Comparison of ENCODE assay signal across 20 cellular contexts in genomic region chr3:196122021-196122687, GRCh38. TPM values are rescaled to one million over a fixed set of nuclear protein-coding genes. Genes with fewer than 3 reads are reported as not detected.
A peak's percentile ranks its signal among the peaks of the same experiment; 100 is the strongest.
DNase-seq lines count a peak whose midpoint lies in the region; ATAC-seq, FAIRE-seq and TF ChIP-seq lines count a peak whose summit lies in the region.
"Had no signal": no experiment of that assay in that cellular context is flagged by ENCODE, and none has a peak within 500 bp of the region (broad histone marks: within the 10 kb centered on the region; RNA-seq: fewer than 3 reads in every experiment).

No MANE protein-coding gene starts in this region.

- BruUV-seq in HCT116 (replicated peaks; lab: Mats Ljungman, UMichigan) = no TSS peak

- no peaks in the 10 kb centered on the region for H3K4me1 ChIP-seq in A549
- H3K4me1 ChIP-seq in HCT116 (ENCODE audit: control insufficient read depth in 1 of 2, insufficient read depth in 2 of 2, low read length in 2 of 2) = no peaks in the 10 kb centered on the region
- peaks cover 6 to 35% of the 10 kb centered on the region in 2 donors for H3K4me1 ChIP-seq in left lung
- H3K4me1 ChIP-seq: vagina had no signal

- intact Hi-C loops in HCT116 (cut with micrococcal nuclease) (no loop called here), left lung (cut with DNase I) (no loop called here), posterior vena cava (cut with DNase I) (no loop called here)
- intact Hi-C loops in activated T-helper 1 cell treated with anti-CD3 and anti-CD28 coated beads, Interleukin-12 subunit alpha, Interleukin-12 subunit beta, Interleukin-2, Interleukin-4 antibody, amounts not matched to agents 30 ng/mL and 10 ng/mL and 1 ng/mL, durations not matched to agents 14 hours and 24 hours and 36 hours (cut with micrococcal nuclease) = no loop called here

- TF ChIP-seq POLR2A in A549 (IDR thresholded peaks at IDR 0.05; ENCODE audit: low read length) (no peak), HCT116 (IDR thresholded peaks at IDR 0.05; ENCODE audit: borderline replicate concordance, extremely low read depth, insufficient read depth, insufficient read length) (no peak)

- H3K36me3 ChIP-seq in HCT116 (ENCODE audit: control insufficient read depth in 1 of 2, insufficient read depth in 2 of 2, low read length in 2 of 2) = no peaks in the 10 kb centered on the region
- H3K36me3 ChIP-seq in left lung = no peaks in the 10 kb centered on the region
- H3K36me3 ChIP-seq: vagina had no signal

- ATAC-seq in A549 (no peak), HCT116 (no peak), left lung (peak; percentile 63)

- no peaks in the 10 kb centered on the region for H3K9me3 Mint-ChIP-seq in activated T-helper 1 cell treated with anti-CD3 and anti-CD28 coated beads, Interleukin-12 subunit alpha, Interleukin-12 subunit beta, Interleukin-2, Interleukin-4 antibody, amounts not matched to agents 30 ng/mL and 10 ng/mL and 1 ng/mL, durations not matched to agents 14 hours and 24 hours and 36 hours
- H3K9me3 Mint-ChIP-seq: immature natural killer cell had no signal

- peaks cover 3% of the 10 kb centered on the region for H3K36me3 Mint-ChIP-seq in activated T-helper 1 cell treated with anti-CD3 and anti-CD28 coated beads, Interleukin-12 subunit alpha, Interleukin-12 subunit beta, Interleukin-2, Interleukin-4 antibody, amounts not matched to agents 30 ng/mL and 10 ng/mL and 1 ng/mL, durations not matched to agents 14 hours and 24 hours and 36 hours (ENCODE audit: low read depth)
- H3K36me3 Mint-ChIP-seq: immature natural killer cell had no signal

- peak overlapping the region; percentile 56 for H3K27ac Mint-ChIP-seq in activated T-helper 1 cell treated with anti-CD3 and anti-CD28 coated beads, Interleukin-12 subunit alpha, Interleukin-12 subunit beta, Interleukin-2, Interleukin-4 antibody, amounts not matched to agents 30 ng/mL and 10 ng/mL and 1 ng/mL, durations not matched to agents 14 hours and 24 hours and 36 hours
- H3K27ac Mint-ChIP-seq: activated CD4-positive, alpha-beta memory T cell treated with anti-CD3 and anti-CD28 coated beads, Interleukin-2, amount 10 ng/mL, durations not matched to agents 7 days and 5 days had no signal

- FAIRE-seq in A549 (lab: Jason Lieb, UNC) = no peak
- FAIRE-seq: endothelial cell of umbilical vein had no signal

- no peak overlapping the region for H3K9ac ChIP-seq in HCT116 (ENCODE audit: low read length)
- H3K9ac ChIP-seq: GM23248 had no signal

- peaks cover 40% of the 10 kb centered on the region for H3K4me1 Mint-ChIP-seq in activated T-helper 1 cell treated with anti-CD3 and anti-CD28 coated beads, Interleukin-12 subunit alpha, Interleukin-12 subunit beta, Interleukin-2, Interleukin-4 antibody, amounts not matched to agents 30 ng/mL and 10 ng/mL and 1 ng/mL, durations not matched to agents 14 hours and 24 hours and 36 hours (ENCODE audit: low read depth)

- no peak for TF ChIP-seq RAD21 in A549 (conservative IDR thresholded peaks at IDR 0.05 in 1 of 2, IDR thresholded peaks at IDR 0.05 in 1 of 2)
- TF ChIP-seq RAD21 in HCT116 (IDR thresholded peaks at IDR 0.05; ENCODE audit: low read depth) = no peak

- H3K9me3 ChIP-seq in A549 (no peaks in the 10 kb centered on the region), HCT116 (ENCODE audit: control insufficient read depth in 1 of 2, insufficient read depth in 1 of 2, low read depth in 1 of 2, low read length in 2 of 2) (no peaks in the 10 kb centered on the region), left lung (no peaks in the 10 kb centered on the region)
- H3K9me3 ChIP-seq: vagina had no signal

- H3K4me3 ChIP-seq in A549 (no peak overlapping the region), HCT116 (replicated peaks in 1 of 2; ENCODE audit: low read depth in 1 of 2, low read length in 2 of 2) (no peak overlapping the region), left lung (no peak overlapping the region)
- H3K4me3 ChIP-seq: GM23248, vagina had no signal

- no peaks in the 10 kb centered on the region for H3K27me3 Mint-ChIP-seq in activated T-helper 1 cell treated with anti-CD3 and anti-CD28 coated beads, Interleukin-12 subunit alpha, Interleukin-12 subunit beta, Interleukin-2, Interleukin-4 antibody, amounts not matched to agents 30 ng/mL and 10 ng/mL and 1 ng/mL, durations not matched to agents 14 hours and 24 hours and 36 hours (ENCODE audit: insufficient read depth)

- no peak for TF ChIP-seq EP300 in A549 (IDR thresholded peaks at IDR 0.05)

- no peak overlapping the region for H2AFZ ChIP-seq in HCT116 (ENCODE audit: low read depth, low read length, poor library complexity, severe bottlenecking)
- H2AFZ ChIP-seq: GM23248 had no signal

- no peak overlapping the region for H3K4me3 Mint-ChIP-seq in activated T-helper 1 cell treated with anti-CD3 and anti-CD28 coated beads, Interleukin-12 subunit alpha, Interleukin-12 subunit beta, Interleukin-2, Interleukin-4 antibody, amounts not matched to agents 30 ng/mL and 10 ng/mL and 1 ng/mL, durations not matched to agents 14 hours and 24 hours and 36 hours
- H3K4me3 Mint-ChIP-seq: activated CD4-positive, alpha-beta memory T cell treated with anti-CD3 and anti-CD28 coated beads, Interleukin-2, amount 10 ng/mL, durations not matched to agents 7 days and 5 days; neural crest cell had no signal

- H3K4me2 ChIP-seq in A549 (no peak overlapping the region), HCT116 (ENCODE audit: low read length) (no peak overlapping the region)

- no peak for TF ChIP-seq CTCF in A549 (IDR thresholded peaks at IDR 0.05)
- TF ChIP-seq CTCF in HCT116 (IDR thresholded peaks at IDR 0.05 in 2 of 3, conservative IDR thresholded peaks at IDR 0.05 in 1 of 3; ENCODE audit: borderline replicate concordance in 1 of 3, insufficient read depth in 1 of 3, low read depth in 2 of 3, low read length in 2 of 3) = no peak
- TF ChIP-seq CTCF in left lung (IDR thresholded peaks at IDR 0.05) = no peak

- H3K27ac ChIP-seq in A549 = no peak overlapping the region
- no peak overlapping the region for H3K27ac ChIP-seq in HCT116 (ENCODE audit: low read depth, low read length)
- no peak overlapping the region for H3K27ac ChIP-seq in left lung
- H3K27ac ChIP-seq: GM23248, vagina, VCaP had no signal

- 79% methylated on average over 16 of the region's 16 CpGs for WGBS in A549 (ENCODE audit: missing lambda C conversion rate)

- H3K27me3 ChIP-seq in HCT116 (ENCODE audit: insufficient read depth, low read length) (no peaks in the 10 kb centered on the region), left lung (no peaks in the 10 kb centered on the region)
- H3K27me3 ChIP-seq: vagina had no signal

- H3K9me2 ChIP-seq in HCT116 (ENCODE audit: insufficient read depth) = no peaks in the 10 kb centered on the region

- POLR2A ChIA-PET in A549 (lab: Yijun Ruan, JAX) (no interaction called here), HCT116 (lab: Charles Lee) (no interaction called here)

- RAD21 ChIA-PET in HCT116 (lab: Charles Lee; ENCODE audit: low non-redundant PET in 1 of 2, low total read pairs in 2 of 2, uncharacterized antibody in 2 of 2, unreplicated experiment in 2 of 2) = no interaction called here

- no peaks in the 10 kb centered on the region for H3K79me2 ChIP-seq in HCT116 (ENCODE audit: insufficient read depth, low read length)

- DNase-seq in A549 (ENCODE audit: low read depth in 1 of 2, low spot score in 1 of 2) (no peak), HCT116 (ENCODE audit: low read depth, low spot score) (no peak), left lung (no peak), midbrain (lab: John Stamatoyannopoulos, UW) (no peak), glomerular visceral epithelial cell (ENCODE audit: extremely low spot score) (no peak), posterior vena cava (ENCODE audit: low spot score) (no peak), GDM1 (lab: John Stamatoyannopoulos, UW) (no peak)
- no peak for DNase-seq in activated T-helper 1 cell treated with anti-CD3 and anti-CD28 coated beads, Interleukin-12 subunit alpha, Interleukin-12 subunit beta, Interleukin-2, Interleukin-4 antibody, amounts not matched to agents 30 ng/mL and 10 ng/mL and 1 ng/mL, durations not matched to agents 14 hours and 24 hours and 36 hours (ENCODE audit: low spot score)
- DNase-seq: activated CD4-positive, alpha-beta memory T cell treated with anti-CD3 and anti-CD28 coated beads, Interleukin-2, amount 10 ng/mL, durations not matched to agents 7 days and 5 days; amygdala; cerebellar nuclear complex; GM23248; immature natural killer cell; mammary epithelial cell; NCI-H2029; NCI-H510A had no signal

- CTCF ChIA-PET in A549 (lab: Yijun Ruan, JAX) = interaction anchor here (1.4 kb wide), 1 partner anchor 72 kb away, joined by 3 read pairs; no protein-coding TSS in a partner anchor
- CTCF ChIA-PET in HCT116 (lab: Charles Lee) = no interaction called here

- H4K20me1 ChIP-seq in HCT116 (ENCODE audit: insufficient read depth) = no peaks in the 10 kb centered on the region

TF ChIP-seq in A549, 52 proteins besides CTCF, POLR2A, EP300 and RAD21:
- peak; percentile 62 to 82; a peak in 3 of 4 replicates for TF ChIP-seq CEBPB (IDR thresholded peaks at IDR 0.05)
- no peak for TF ChIP-seq NPAS2 (CRISPR knock-in tag; IDR thresholded peaks at IDR 0.05; ENCODE audit: borderline replicate concordance)

TF ChIP-seq in HCT116, 20 proteins besides CTCF, POLR2A, EP300 and RAD21:
- TF ChIP-seq SP1 (IDR thresholded peaks at IDR 0.05; ENCODE audit: low read depth) (no peak), CEBPB (IDR thresholded peaks at IDR 0.05; ENCODE audit: low read depth) (peak; percentile 53; the same call in 1 of the 2 replicates)

RNA-seq across cellular contexts. Expression of gene TFRC, which starts 40.3 kb away (rescaled TPM):
- polyA plus RNA-seq in A549 (2011; rRNA removed) (146 and 147 TPM in 2 replicates), A549 (2017; fragmentation: RNase III; extraction: RNeasy Plus Mini Kit Qiagen cat#74134 plus additional on column Dnase treatment) (114 to 139 TPM (median 132 TPM) in 3 replicates)
- 26.7 and 27.6 TPM in 2 replicates for polyA plus RNA-seq in A549 (2012; cell fraction: cytosol; rRNA removed)
- 32.5 and 51.9 TPM in 2 replicates for polyA plus RNA-seq in A549 (2012; cell fraction: nucleus; rRNA removed)
- 174 and 199 TPM in 2 replicates for polyA minus RNA-seq in A549 (2011; rRNA and poly(A)+ RNA removed)
- total RNA-seq in HCT116 (2021; ENCODE audit: unreplicated experiment) (261 TPM), left lung (100 to 1,000 TPM; 190 to 327 TPM), posterior vena cava (100 to 1,000 TPM in 1 of 2 donors, 10 to 100 TPM in 1; 73.4 to 132 TPM)
- 52.3 and 60.7 TPM in 2 replicates for polyA plus RNA-seq in HCT116 (2012)
- total RNA-seq in activated T-helper 1 cell treated with anti-CD3 and anti-CD28 coated beads, Interleukin-12 subunit alpha, Interleukin-12 subunit beta, Interleukin-2, Interleukin-4 antibody, amounts not matched to agents 30 ng/mL and 10 ng/mL and 1 ng/mL, durations not matched to agents 14 hours and 24 hours and 36 hours = 791 TPM in 2 replicates

Comparison
In these comparisons a context has a peak if more than half of its experiments do, and no peak if none do; other contexts are left out.
1. Of the 6 proteins assayed by ChIP-seq in both A549 and HCT116: peak only in A549: none; only in HCT116: none; in both: CEBPB; in neither: 5.